In genomic region chr19:55407625-55408319, GRCh38 we compare ENCODE assay signal across 1 cellular context.
TF ChIP-seq lines count a peak whose summit lies in the region.

UBE2S (minus strand) TSS chr19:55407788; CDS start chr19:55407589, 199 bp downstream.

TF ChIP-seq in K562, 482 proteins besides CTCF, POLR2A, EP300 and RAD21 (continued from another document and continues in another):
- no peak; the same call in 1 of the 2 replicates for TF ChIP-seq ZBTB43 (CRISPR knock-in tag; IDR thresholded peaks at IDR 0.05)
- no peak; the same call in 1 of the 2 replicates for TF ChIP-seq EGR1 (conservative IDR thresholded peaks at IDR 0.05)
- peak; percentile 98 for TF ChIP-seq PRPF4 (IDR thresholded peaks at IDR 0.05; ENCODE audit: insufficient read depth, low read depth, low read length, poor library complexity, severe bottlenecking)
- peak; percentile 95 for TF ChIP-seq USF1 (CRISPR knock-in tag; IDR thresholded peaks at IDR 0.05)
- TF ChIP-seq ILF3 (IDR thresholded peaks at IDR 0.05; ENCODE audit: borderline replicate concordance): peak; percentile 94; the same call in 1 of the 2 replicates
- TF ChIP-seq ZBTB7A (IDR thresholded peaks at IDR 0.05; ENCODE audit: borderline replicate concordance, control insufficient read depth, low read depth, low read length): peak; percentile 11; the same call in 1 of the 2 replicates
- TF ChIP-seq JUNB (CRISPR knock-in tag; conservative IDR thresholded peaks at IDR 0.05): no peak
- TF ChIP-seq HNRNPH1 (optimal IDR thresholded peaks at IDR 0.05; ENCODE audit: low read depth, low read length): peak; percentile 67
- no peak for TF ChIP-seq TCF7L2 (IDR thresholded peaks at IDR 0.05; ENCODE audit: low read depth, low read length)
- no peak for TF ChIP-seq MBD1 (CRISPR knock-in tag; IDR thresholded peaks at IDR 0.05)
- TF ChIP-seq MTF1 (CRISPR knock-in tag; IDR thresholded peaks at IDR 0.05; ENCODE audit: borderline replicate concordance): no peak
- no peak for TF ChIP-seq ZKSCAN8 (CRISPR knock-in tag; IDR thresholded peaks at IDR 0.05)
- no peak for TF ChIP-seq SIRT6 (IDR thresholded peaks at IDR 0.05; ENCODE audit: low read depth, low read length)
- no peak for TF ChIP-seq STAT5B (CRISPR knock-in tag; IDR thresholded peaks at IDR 0.05)
- TF ChIP-seq ATF1 (CRISPR knock-in tag; IDR thresholded peaks at IDR 0.05): peak; percentile 70
- TF ChIP-seq ATF1 (tag; IDR thresholded peaks at IDR 0.05): peak; percentile 99
- peak; percentile 69; the same call in 1 of the 2 replicates for TF ChIP-seq CTBP1 (IDR thresholded peaks at IDR 0.05; ENCODE audit: borderline replicate concordance)
- no peak for TF ChIP-seq KAT2B (IDR thresholded peaks at IDR 0.05; ENCODE audit: low read depth, low read length)
- TF ChIP-seq NELFE (IDR thresholded peaks at IDR 0.05; ENCODE audit: insufficient read depth, insufficient read length): no peak
- TF ChIP-seq TAF7 (tag; IDR thresholded peaks at IDR 0.05): 0 out of 2 replicates have a peak, but pooled peaks have one; percentile 13
- peak; percentile 90 for TF ChIP-seq SREBF1 (IDR thresholded peaks at IDR 0.05; ENCODE audit: borderline replicate concordance, low read depth, low read length)
- TF ChIP-seq, protein P1, sequence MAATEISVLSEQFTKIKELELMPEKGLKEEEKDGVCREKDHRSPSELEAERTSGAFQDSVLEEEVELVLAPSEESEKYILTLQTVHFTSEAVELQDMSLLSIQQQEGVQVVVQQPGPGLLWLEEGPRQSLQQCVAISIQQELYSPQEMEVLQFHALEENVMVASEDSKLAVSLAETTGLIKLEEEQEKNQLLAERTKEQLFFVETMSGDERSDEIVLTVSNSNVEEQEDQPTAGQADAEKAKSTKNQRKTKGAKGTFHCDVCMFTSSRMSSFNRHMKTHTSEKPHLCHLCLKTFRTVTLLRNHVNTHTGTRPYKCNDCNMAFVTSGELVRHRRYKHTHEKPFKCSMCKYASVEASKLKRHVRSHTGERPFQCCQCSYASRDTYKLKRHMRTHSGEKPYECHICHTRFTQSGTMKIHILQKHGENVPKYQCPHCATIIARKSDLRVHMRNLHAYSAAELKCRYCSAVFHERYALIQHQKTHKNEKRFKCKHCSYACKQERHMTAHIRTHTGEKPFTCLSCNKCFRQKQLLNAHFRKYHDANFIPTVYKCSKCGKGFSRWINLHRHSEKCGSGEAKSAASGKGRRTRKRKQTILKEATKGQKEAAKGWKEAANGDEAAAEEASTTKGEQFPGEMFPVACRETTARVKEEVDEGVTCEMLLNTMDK (IDR thresholded peaks at IDR 0.05; ENCODE audit: borderline replicate concordance, insufficient read depth, low read depth, low read length, poor library complexity, severe bottlenecking): no peak
- no peak for TF ChIP-seq SAP30 (IDR thresholded peaks at IDR 0.05; ENCODE audit: borderline replicate concordance, insufficient read depth, low read depth, low read length, poor library complexity, severe bottlenecking)
- TF ChIP-seq BDP1 (IDR thresholded peaks at IDR 0.05; ENCODE audit: insufficient read depth, insufficient read length): no peak
- peak; percentile 100 for TF ChIP-seq MYBL2 (IDR thresholded peaks at IDR 0.05; ENCODE audit: low read depth)
- peak; percentile 100; the same call in 1 of the 2 replicates for TF ChIP-seq MYBL2 (CRISPR knock-in tag; IDR thresholded peaks at IDR 0.05; ENCODE audit: borderline replicate concordance)
- TF ChIP-seq MCM5 (IDR thresholded peaks at IDR 0.05; ENCODE audit: low read depth): no peak
- no peak for TF ChIP-seq POLR2AphosphoS2 (IDR thresholded peaks at IDR 0.05; ENCODE audit: low read length)
- TF ChIP-seq, protein P2, sequence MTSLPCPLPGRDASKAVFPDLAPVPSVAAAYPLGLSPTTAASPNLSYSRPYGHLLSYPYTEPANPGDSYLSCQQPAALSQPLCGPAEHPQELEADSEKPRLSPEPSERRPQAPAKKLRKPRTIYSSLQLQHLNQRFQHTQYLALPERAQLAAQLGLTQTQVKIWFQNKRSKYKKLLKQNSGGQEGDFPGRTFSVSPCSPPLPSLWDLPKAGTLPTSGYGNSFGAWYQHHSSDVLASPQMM (CRISPR knock-in tag; IDR thresholded peaks at IDR 0.05): no peak
- TF ChIP-seq NUFIP1 (IDR thresholded peaks at IDR 0.05; ENCODE audit: partially characterized antibody): no peak
- no peak for TF ChIP-seq ZNF586 (CRISPR knock-in tag; conservative IDR thresholded peaks at IDR 0.05)
- peak; percentile 72; the same call in 1 of the 2 replicates for TF ChIP-seq ZNF431 (CRISPR knock-in tag; IDR thresholded peaks at IDR 0.05)
- no peak for TF ChIP-seq STAG1 (CRISPR knock-in tag; IDR thresholded peaks at IDR 0.05; ENCODE audit: borderline replicate concordance)
- TF ChIP-seq GABPA (tag; conservative IDR thresholded peaks at IDR 0.05; ENCODE audit: low read depth): peak; percentile 75
- TF ChIP-seq RNF2 (IDR thresholded peaks at IDR 0.05): peak; percentile 71
- no peak for TF ChIP-seq RBM34 (IDR thresholded peaks at IDR 0.05; ENCODE audit: borderline replicate concordance, insufficient read depth, low read length)
- peak; percentile 93 for TF ChIP-seq SP1 (CRISPR knock-in tag; IDR thresholded peaks at IDR 0.05)
- no peak for TF ChIP-seq HMG20A (CRISPR knock-in tag; conservative IDR thresholded peaks at IDR 0.05)
- TF ChIP-seq PML (IDR thresholded peaks at IDR 0.05; ENCODE audit: low read length): peak; percentile 82
- no peak for TF ChIP-seq NR2F6 (CRISPR knock-in tag; IDR thresholded peaks at IDR 0.05)
- TF ChIP-seq ZBTB11 (CRISPR knock-in tag; IDR thresholded peaks at IDR 0.05): peak in 1 of 3 experiments; percentile 24; a peak in 1 of 6 replicates
- peak; percentile 36 for TF ChIP-seq HCFC1 (IDR thresholded peaks at IDR 0.05; ENCODE audit: low read depth, low read length)
- 0 out of 2 replicates have a peak, but pooled peaks have one; percentile 55 for TF ChIP-seq SRSF1 (IDR thresholded peaks at IDR 0.05; ENCODE audit: low read depth, low read length)
- TF ChIP-seq, protein P3, sequence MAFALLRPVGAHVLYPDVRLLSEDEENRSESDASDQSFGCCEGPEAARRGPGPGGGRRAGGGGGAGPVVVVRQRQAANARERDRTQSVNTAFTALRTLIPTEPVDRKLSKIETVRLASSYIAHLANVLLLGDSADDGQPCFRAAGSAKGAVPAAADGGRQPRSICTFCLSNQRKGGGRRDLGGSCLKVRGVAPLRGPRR (CRISPR knock-in tag; IDR thresholded peaks at IDR 0.05): no peak
- no peak for TF ChIP-seq GATA2 (CRISPR knock-in tag; IDR thresholded peaks at IDR 0.05)
- no peak for TF ChIP-seq TSC22D4 (tag; IDR thresholded peaks at IDR 0.05)
- TF ChIP-seq CGGBP1 (CRISPR knock-in tag; IDR thresholded peaks at IDR 0.05): no peak
- TF ChIP-seq, protein P4, sequence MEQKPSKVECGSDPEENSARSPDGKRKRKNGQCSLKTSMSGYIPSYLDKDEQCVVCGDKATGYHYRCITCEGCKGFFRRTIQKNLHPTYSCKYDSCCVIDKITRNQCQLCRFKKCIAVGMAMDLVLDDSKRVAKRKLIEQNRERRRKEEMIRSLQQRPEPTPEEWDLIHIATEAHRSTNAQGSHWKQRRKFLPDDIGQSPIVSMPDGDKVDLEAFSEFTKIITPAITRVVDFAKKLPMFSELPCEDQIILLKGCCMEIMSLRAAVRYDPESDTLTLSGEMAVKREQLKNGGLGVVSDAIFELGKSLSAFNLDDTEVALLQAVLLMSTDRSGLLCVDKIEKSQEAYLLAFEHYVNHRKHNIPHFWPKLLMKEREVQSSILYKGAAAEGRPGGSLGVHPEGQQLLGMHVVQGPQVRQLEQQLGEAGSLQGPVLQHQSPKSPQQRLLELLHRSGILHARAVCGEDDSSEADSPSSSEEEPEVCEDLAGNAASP (IDR thresholded peaks at IDR 0.05): no peak
- TF ChIP-seq ZNF583 (CRISPR knock-in tag; IDR thresholded peaks at IDR 0.05): 0 out of 2 replicates have a peak, but pooled peaks have one; percentile 45
- TF ChIP-seq ZBTB34 (CRISPR knock-in tag; IDR thresholded peaks at IDR 0.05): no peak
- TF ChIP-seq KLF1 (tag; IDR thresholded peaks at IDR 0.05): 0 out of 2 replicates have a peak, but pooled peaks have one; percentile 42
- TF ChIP-seq ZSCAN29 (IDR thresholded peaks at IDR 0.05): peak; percentile 69; the same call in 1 of the 2 replicates
- TF ChIP-seq TRIM28 (IDR thresholded peaks at IDR 0.05): no peak
- no peak for TF ChIP-seq ZBTB8A (IDR thresholded peaks at IDR 0.05; ENCODE audit: partially characterized antibody)
